ENCODE assay signal across 22 cellular contexts in the genomic region with DNA sequence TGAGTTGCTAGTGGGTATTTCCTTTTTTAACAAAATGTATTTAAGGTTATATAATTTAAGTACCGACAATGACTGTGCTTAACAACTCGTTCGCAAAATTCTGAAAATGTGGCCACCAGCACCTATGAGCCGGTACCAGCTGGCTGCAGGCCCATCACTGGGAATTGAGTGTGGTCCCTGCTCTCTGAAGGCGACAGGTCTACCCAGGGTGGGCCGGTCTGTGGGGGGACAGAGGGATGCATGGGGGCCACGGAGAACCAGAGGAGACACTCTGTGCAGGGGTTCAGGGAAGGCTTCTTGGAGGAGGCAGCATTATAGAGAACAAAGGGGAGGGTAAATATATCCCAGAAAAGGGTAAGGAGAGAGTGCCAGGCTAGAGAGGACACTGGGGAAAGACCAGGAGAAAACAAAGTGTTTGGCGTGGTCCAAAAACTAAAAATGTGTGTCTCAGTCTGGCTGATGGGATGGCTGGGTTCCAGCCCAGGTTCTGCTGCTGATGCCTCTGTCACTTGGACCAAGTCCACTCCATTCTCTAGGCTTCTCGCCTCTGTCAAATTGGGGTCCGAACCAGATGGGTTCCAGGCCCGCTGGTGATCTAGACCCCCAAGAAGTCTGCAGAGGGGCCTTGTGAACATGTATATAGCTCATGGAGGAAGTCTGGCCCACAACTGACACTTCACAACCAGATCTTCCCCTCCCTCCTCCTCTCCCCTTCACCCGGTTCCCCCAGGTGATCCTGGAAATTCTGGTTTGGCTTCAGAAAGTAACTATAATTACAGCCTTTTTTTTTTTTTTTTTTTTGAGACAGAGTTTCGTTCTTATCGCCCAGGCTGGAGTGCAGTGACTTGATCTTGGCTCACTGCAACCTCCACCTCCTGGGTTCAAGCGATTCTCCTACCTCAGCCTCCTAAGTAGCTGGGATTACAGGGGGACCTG. TPM values are rescaled to one million over a fixed set of nuclear protein-coding genes. Genes with fewer than 3 reads are reported as not detected.
DNase-seq lines count a peak whose midpoint lies in the region; ATAC-seq and TF ChIP-seq lines count a peak whose summit lies in the region.
"Had no signal": no experiment of that assay in that cellular context is flagged by ENCODE, and none has a peak within 500 bp of the region (broad histone marks: within the 10 kb centered on the region; RNA-seq: fewer than 3 reads in every experiment).

No MANE protein-coding gene starts in this region.

- no peak overlapping the region for H3K9ac ChIP-seq in trophoblast cell (ENCODE audit: low read length)
- H3K9ac ChIP-seq: parathyroid adenoma had no signal

- peak overlapping the region; percentile 95 for H2AK5ac ChIP-seq in trophoblast cell (ENCODE audit: low read length)

- H3K4me2 ChIP-seq in trophoblast cell (ENCODE audit: low read length), result peak overlapping the region; percentile 18

- peak overlapping the region; percentile 85 for H3K18ac ChIP-seq in trophoblast cell (ENCODE audit: low read length)

- peaks cover 4% of the 10 kb centered on the region for H3K79me2 ChIP-seq in trophoblast cell (ENCODE audit: control insufficient read depth, insufficient read depth, low read length, poor library complexity)
- H3K79me2 ChIP-seq: parathyroid adenoma had no signal

- H3K4me1 Mint-ChIP-seq in activated CD8-positive, alpha-beta memory T cell treated with anti-CD3 and anti-CD28 coated beads, Interleukin-2, amount 10 ng/mL, durations not matched to agents 7 days and 5 days, result peaks cover 43% of the 10 kb centered on the region
- peaks cover 40% of the 10 kb centered on the region for H3K4me1 Mint-ChIP-seq in activated naive CD8-positive, alpha-beta T cell treated with anti-CD3 and anti-CD28 coated beads, Interleukin-2, amount 10 ng/mL, durations not matched to agents 7 days and 5 days

- peak overlapping the region; percentile 84 for H3K4ac ChIP-seq in trophoblast cell (ENCODE audit: low read depth, low read length)

- CTCF ChIA-PET in activated CD8-positive, alpha-beta memory T cell treated with anti-CD3 and anti-CD28 coated beads, Interleukin-2, amount 10 ng/mL, durations not matched to agents 7 days and 5 days (lab: Charles Lee), result interaction anchor here (1.0 to 18.5 kb wide), 6 partner anchors 58 to 255 kb away, joined by 3 to 668 read pairs (median 6); partner anchors contain the start of genes SEMA7A and UBL7
- CTCF ChIA-PET in GM10248 (lab: Yijun Ruan, JAX), result interaction anchor here (1.1 to 22.3 kb wide), 7 partner anchors 25 to 393 kb away, joined by 4 to 827 read pairs (median 8); partner anchors contain the start of genes SEMA7A and UBL7
- CTCF ChIA-PET in RWPE1 (lab: Yijun Ruan, JAX), result interaction anchor here (0.5 to 1.9 kb wide), 6 partner anchors 32 to 243 kb away, joined by 3 to 4 read pairs (median 3); no protein-coding TSS in a partner anchor

- H2AFZ ChIP-seq in trophoblast cell (ENCODE audit: insufficient read depth, low read length, poor library complexity), result no peak overlapping the region
- H2AFZ ChIP-seq: parathyroid adenoma had no signal

- TF ChIP-seq CTCF in GM10248 (IDR thresholded peaks at IDR 0.05; ENCODE audit: control extremely low read depth, extremely low read depth, low read depth, missing control alignments), result no peak
- TF ChIP-seq CTCF in RWPE1 (conservative IDR thresholded peaks at IDR 0.05; ENCODE audit: low read depth), result no peak

- H3K27ac Mint-ChIP-seq in activated CD8-positive, alpha-beta memory T cell treated with anti-CD3 and anti-CD28 coated beads, Interleukin-2, amount 10 ng/mL, durations not matched to agents 7 days and 5 days, result no peak overlapping the region
- H3K27ac Mint-ChIP-seq in activated naive CD8-positive, alpha-beta T cell treated with anti-CD3 and anti-CD28 coated beads, Interleukin-2, amount 10 ng/mL, durations not matched to agents 7 days and 5 days, result peak overlapping the region; percentile 52
- H3K27ac Mint-ChIP-seq: T-helper 2 cell treated with Interferon-gamma antibody and Interleukin-4, amounts not matched to agents 5 μg/mL and 100 μg/mL, for 36 hours had no signal

- H3K9me3 Mint-ChIP-seq in activated CD8-positive, alpha-beta memory T cell treated with anti-CD3 and anti-CD28 coated beads, Interleukin-2, amount 10 ng/mL, durations not matched to agents 7 days and 5 days (ENCODE audit: low read depth), result no peaks in the 10 kb centered on the region
- H3K9me3 Mint-ChIP-seq in activated naive CD8-positive, alpha-beta T cell treated with anti-CD3 and anti-CD28 coated beads, Interleukin-2, amount 10 ng/mL, durations not matched to agents 7 days and 5 days, result no peaks in the 10 kb centered on the region
- H3K9me3 Mint-ChIP-seq: activated B cell treated with CpG ODN at 0.5 μM for 24 hours; naive thymus-derived CD8-positive, alpha-beta T cell; T-helper 2 cell treated with Interferon-gamma antibody and Interleukin-4, amounts not matched to agents 5 μg/mL and 100 μg/mL, for 36 hours had no signal

- no peaks in the 10 kb centered on the region for H3K27me3 ChIP-seq in trophoblast cell (ENCODE audit: insufficient read depth, low read length)
- H3K27me3 ChIP-seq: SJCRH30, thyroid gland had no signal

- H3K79me1 ChIP-seq in trophoblast cell (ENCODE audit: low read length), result peaks cover 38% of the 10 kb centered on the region

- POLR2A ChIA-PET in GM10248 (lab: Yijun Ruan, JAX) (interaction anchor here (1.0 kb wide), 1 partner anchor 25 kb away, joined by 3 read pairs; no protein-coding TSS in a partner anchor), RWPE1 (lab: Yijun Ruan, JAX; ENCODE audit: low non-redundant PET) (no interaction called here)
- POLR2A ChIA-PET in activated naive CD8-positive, alpha-beta T cell treated with anti-CD3 and anti-CD28 coated beads, Interleukin-2, amount 10 ng/mL, durations not matched to agents 7 days and 5 days (lab: Charles Lee), result interaction anchor here (0.6 to 2.5 kb wide), 8 partner anchors 59 to 409 kb away, joined by 3 to 10 read pairs (median 5); partner anchors contain the start of gene UBL7

- no peak overlapping the region for H3K4me3 ChIP-seq in trophoblast cell (ENCODE audit: low read depth, low read length)
- H3K4me3 ChIP-seq: gastroesophageal sphincter, SJCRH30, thyroid gland had no signal

- H4K8ac ChIP-seq in trophoblast cell (ENCODE audit: low read depth, low read length), result peak overlapping the region; percentile 83

- H3K4me1 ChIP-seq in trophoblast cell (ENCODE audit: control insufficient read depth in 1 of 2, insufficient read depth in 2 of 2, low read length in 2 of 2), result peaks cover 14 to 29% of the 10 kb centered on the region in 2 experiments
- H3K4me1 ChIP-seq: parathyroid adenoma, SJCRH30 had no signal

- H3K27ac ChIP-seq in trophoblast cell (ENCODE audit: low read depth, low read length) (peak overlapping the region; percentile 91), RWPE1 (no peak overlapping the region)
- H3K27ac ChIP-seq: gastroesophageal sphincter, parathyroid adenoma, SJCRH30, thyroid gland had no signal

- H3K36me3 ChIP-seq in trophoblast cell (ENCODE audit: control insufficient read depth in 1 of 2, insufficient read depth in 2 of 2, low read length in 2 of 2), result no peaks in the 10 kb centered on the region
- H3K36me3 ChIP-seq: gastroesophageal sphincter, SJCRH30, thyroid gland had no signal

- peak overlapping the region; percentile 98 for H2BK120ac ChIP-seq in trophoblast cell (ENCODE audit: insufficient read depth, low read length, poor library complexity)

- peak; percentile 44 for DNase-seq in activated CD8-positive, alpha-beta memory T cell treated with anti-CD3 and anti-CD28 coated beads for 24 hours
- DNase-seq in activated CD8-positive, alpha-beta memory T cell treated with anti-CD3 and anti-CD28 coated beads, Interleukin-2, amount 10 ng/mL, durations not matched to agents 7 days and 5 days, result no peak
- DNase-seq in GM10248 (ENCODE audit: extremely low spot score), result peak; percentile 1
- no peak for DNase-seq in activated naive CD8-positive, alpha-beta T cell treated with anti-CD3 and anti-CD28 coated beads, Interleukin-2, amount 10 ng/mL, durations not matched to agents 7 days and 5 days
- peak; percentile 72 to 89 for DNase-seq in trophoblast cell
- no peak for DNase-seq in NAMALWA (ENCODE audit: low spot score)
- no peak for DNase-seq in RWPE1 (ENCODE audit: low spot score)
- DNase-seq: activated B cell treated with CpG ODN at 0.5 μM for 24 hours; DND-41; mesendoderm; NCI-H187; NCI-H345; SJCRH30; stimulated activated naive CD4-positive, alpha-beta T cell; thyroid gland had no signal

- peaks cover 6% of the 10 kb centered on the region for H3K27me3 Mint-ChIP-seq in activated CD8-positive, alpha-beta memory T cell treated with anti-CD3 and anti-CD28 coated beads, Interleukin-2, amount 10 ng/mL, durations not matched to agents 7 days and 5 days
- peaks cover 2% of the 10 kb centered on the region for H3K27me3 Mint-ChIP-seq in activated naive CD8-positive, alpha-beta T cell treated with anti-CD3 and anti-CD28 coated beads, Interleukin-2, amount 10 ng/mL, durations not matched to agents 7 days and 5 days
- H3K27me3 Mint-ChIP-seq: activated B cell treated with CpG ODN at 0.5 μM for 24 hours; naive thymus-derived CD8-positive, alpha-beta T cell had no signal

- H3K36me3 Mint-ChIP-seq in activated CD8-positive, alpha-beta memory T cell treated with anti-CD3 and anti-CD28 coated beads, Interleukin-2, amount 10 ng/mL, durations not matched to agents 7 days and 5 days, result no peaks in the 10 kb centered on the region
- no peaks in the 10 kb centered on the region for H3K36me3 Mint-ChIP-seq in activated naive CD8-positive, alpha-beta T cell treated with anti-CD3 and anti-CD28 coated beads, Interleukin-2, amount 10 ng/mL, durations not matched to agents 7 days and 5 days
- H3K36me3 Mint-ChIP-seq: naive thymus-derived CD8-positive, alpha-beta T cell had no signal

- peak overlapping the region; percentile 99 for H4K91ac ChIP-seq in trophoblast cell (ENCODE audit: low read depth, low read length)

- no CpG with 5 or more reads among the region's 15 CpGs for WGBS in trophoblast cell (ENCODE audit: extremely low coverage, insufficient coverage, insufficient read length)

- peak overlapping the region; percentile 32 for H4K12ac ChIP-seq in trophoblast cell (ENCODE audit: low read depth, low read length)

- H3K9me3 ChIP-seq in trophoblast cell (ENCODE audit: insufficient read depth, low read depth, low read length), result no peaks in the 10 kb centered on the region
- H3K9me3 ChIP-seq: gastroesophageal sphincter, SJCRH30, thyroid gland had no signal

- ATAC-seq in activated CD8-positive, alpha-beta memory T cell treated with anti-CD3 and anti-CD28 coated beads, Interleukin-2, amount 10 ng/mL, durations not matched to agents 7 days and 5 days, result no peak
- no peak for ATAC-seq in activated naive CD8-positive, alpha-beta T cell treated with anti-CD3 and anti-CD28 coated beads, Interleukin-2, amount 10 ng/mL, durations not matched to agents 7 days and 5 days (ENCODE audit: low read depth)
- ATAC-seq in HG02642 (IDR thresholded peaks at IDR 0.05; ENCODE audit: poor library complexity, unreplicated experiment), result no peak
- ATAC-seq: gastroesophageal sphincter; naive thymus-derived CD8-positive, alpha-beta T cell; Panc1 had no signal

- peak overlapping the region; percentile 94 for H3K14ac ChIP-seq in trophoblast cell (ENCODE audit: low read length)

- H2BK5ac ChIP-seq in trophoblast cell (ENCODE audit: low read depth, low read length, poor library complexity), result peak overlapping the region; percentile 96

- no peak overlapping the region for H3K23ac ChIP-seq in trophoblast cell (ENCODE audit: low read length)

- no peak overlapping the region for H3K4me3 Mint-ChIP-seq in activated CD8-positive, alpha-beta memory T cell treated with anti-CD3 and anti-CD28 coated beads, Interleukin-2, amount 10 ng/mL, durations not matched to agents 7 days and 5 days
- no peak overlapping the region for H3K4me3 Mint-ChIP-seq in activated naive CD8-positive, alpha-beta T cell treated with anti-CD3 and anti-CD28 coated beads, Interleukin-2, amount 10 ng/mL, durations not matched to agents 7 days and 5 days
- H3K4me3 Mint-ChIP-seq: activated B cell treated with CpG ODN at 0.5 μM for 24 hours; naive thymus-derived CD8-positive, alpha-beta T cell; T-helper 2 cell treated with Interferon-gamma antibody and Interleukin-4, amounts not matched to agents 5 μg/mL and 100 μg/mL, for 36 hours had no signal

- peak overlapping the region; percentile 95 for H2BK12ac ChIP-seq in trophoblast cell (ENCODE audit: low read length)

RNA-seq across cellular contexts. Expression of gene CYP11A1, which starts 10.7 kb away (rescaled TPM):
- under 1 TPM in 1 of 2 experiments, not detected in 1; 0.55 TPM for total RNA-seq in activated CD8-positive, alpha-beta memory T cell treated with anti-CD3 and anti-CD28 coated beads, Interleukin-2, amount 10 ng/mL, durations not matched to agents 7 days and 5 days
- total RNA-seq in activated naive CD8-positive, alpha-beta T cell treated with anti-CD3 and anti-CD28 coated beads, Interleukin-2, amount 10 ng/mL, durations not matched to agents 7 days and 5 days, result not detected
- polyA plus RNA-seq in trophoblast cell (2013), result 217 and 235 TPM in 2 replicates
- total RNA-seq: activated B cell treated with CpG ODN at 0.5 μM for 24 hours; H4; naive thymus-derived CD8-positive, alpha-beta T cell; SJCRH30 had no signal
- polyA plus RNA-seq: naive thymus-derived CD8-positive, alpha-beta T cell had no signal

RNA-seq across cellular contexts. Expression of gene SEMA7A, which starts 55.7 kb away (rescaled TPM):
- 10 to 100 TPM; 26.4 to 32.9 TPM for total RNA-seq in activated CD8-positive, alpha-beta memory T cell treated with anti-CD3 and anti-CD28 coated beads, Interleukin-2, amount 10 ng/mL, durations not matched to agents 7 days and 5 days
- total RNA-seq in activated naive CD8-positive, alpha-beta T cell treated with anti-CD3 and anti-CD28 coated beads, Interleukin-2, amount 10 ng/mL, durations not matched to agents 7 days and 5 days, result 10 to 100 TPM; 15.2 to 15.8 TPM
- 135 and 149 TPM in 2 replicates for polyA plus RNA-seq in trophoblast cell (2013)

Comparison
In these comparisons a context has a peak if more than half of its experiments do, and no peak if none do; other contexts are left out.
1. DNase-seq: peak in activated CD8-positive, alpha-beta memory T cell treated with anti-CD3 and anti-CD28 coated beads for 24 hours (single experiment), GM10248 (single experiment) and trophoblast cell (2 of 2); none in activated CD8-positive, alpha-beta memory T cell treated with anti-CD3 and anti-CD28 coated beads, Interleukin-2, amount 10 ng/mL, durations not matched to agents 7 days and 5 days (single experiment), activated naive CD8-positive, alpha-beta T cell treated with anti-CD3 and anti-CD28 coated beads, Interleukin-2, amount 10 ng/mL, durations not matched to agents 7 days and 5 days (single experiment), NAMALWA (single experiment) and RWPE1 (single experiment).